ENCODE assay signal across 27 cellular contexts in genomic region chr19:40550951-40551350, GRCh38.
"Had no signal": no experiment of that assay in that cellular context is flagged by ENCODE, and none has a peak within 500 bp of the region (broad histone marks: within the 10 kb centered on the region; RNA-seq: fewer than 3 reads in every experiment).

No MANE protein-coding gene starts in this region.

- H3K4me1 ChIP-seq: foreskin keratinocyte, lower lobe of right lung had no signal

- DNase-seq: dermis blood vessel endothelial cell; dorsolateral prefrontal cortex; effector CD4-positive, alpha-beta T cell; effector memory CD4-positive, alpha-beta T cell; erythroblast; foreskin keratinocyte; glutamatergic neuron; head of caudate nucleus; heart right ventricle; hippocampal formation; left cardiac atrium; left lung; left ventricle myocardium superior; lower lobe of right lung; mesenchymal stem cell; mucosa of descending colon; naive B cell; naive thymus-derived CD8-positive, alpha-beta T cell had no signal

- H3K4me3 ChIP-seq: coronary artery, dorsolateral prefrontal cortex, heart right ventricle, left lung, lower lobe of right lung, mucosa of descending colon had no signal

- H3K36me3 ChIP-seq: heart right ventricle, left lung, lower lobe of right lung had no signal

- ATAC-seq: esophagus mucosa; foreskin keratinocyte; heart right ventricle; left cardiac atrium; left lung; left ventricle myocardium superior; lower lobe of right lung; mucosa of descending colon; naive thymus-derived CD8-positive, alpha-beta T cell had no signal

- H3K36me3 Mint-ChIP-seq: mesothelial cell of epicardium had no signal

- FAIRE-seq: colon, endometrium, frontal cortex, islet of Langerhans, keratinocyte had no signal

- H3K27ac ChIP-seq: coronary artery, dorsolateral prefrontal cortex, epithelial cell of prostate, foreskin keratinocyte, heart right ventricle, left lung, lower lobe of right lung had no signal

- H3K4me3 Mint-ChIP-seq: mesothelial cell of epicardium; naive thymus-derived CD8-positive, alpha-beta T cell had no signal

- H3K9me3 ChIP-seq: lower lobe of right lung, mucosa of descending colon had no signal

- H3K27ac Mint-ChIP-seq: mesothelial cell of epicardium; naive B cell; naive thymus-derived CD8-positive, alpha-beta T cell had no signal

- H3K9me3 Mint-ChIP-seq: mesothelial cell of epicardium had no signal
